In the genomic region with DNA sequence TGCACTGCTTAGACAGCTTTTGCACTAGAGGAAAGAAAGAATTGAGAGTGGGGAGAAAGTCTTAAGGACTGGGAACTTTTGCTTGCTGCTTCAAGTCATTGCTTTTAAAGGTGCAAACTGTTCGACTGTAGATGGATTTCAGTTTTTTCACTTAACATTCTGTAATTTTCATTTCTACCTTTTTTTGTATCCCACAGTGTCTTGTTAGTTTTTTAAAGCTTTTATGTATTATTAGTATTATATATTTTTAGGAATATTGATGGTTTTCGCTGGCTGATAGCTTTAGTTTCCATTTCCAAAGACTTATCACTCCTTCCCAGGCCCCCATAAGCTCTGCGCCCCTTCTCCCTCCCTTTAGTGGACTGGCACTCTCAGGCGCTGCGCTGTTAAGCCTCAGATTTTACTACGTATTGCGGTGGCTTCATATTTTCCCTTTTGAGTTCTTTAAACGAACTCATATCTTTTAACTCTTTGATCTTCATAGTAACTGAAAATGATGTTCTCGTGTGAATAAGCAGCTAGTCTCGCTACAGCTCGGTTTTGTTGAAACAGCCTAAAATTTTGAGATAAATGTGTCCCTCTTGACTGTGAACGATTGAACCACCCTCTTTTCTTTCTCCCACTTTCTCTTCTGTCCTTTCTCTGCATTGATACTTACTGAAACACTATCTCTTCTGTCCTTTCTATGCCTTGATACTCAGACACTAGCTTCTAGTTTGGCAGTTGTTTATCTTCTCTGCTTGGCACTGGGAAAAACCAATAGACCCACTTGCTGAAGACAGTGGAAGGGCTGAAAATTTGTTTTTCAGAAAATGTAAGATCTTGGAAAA, we compare ENCODE assay signal across 1 cellular context.
A peak's percentile ranks its signal among the peaks of the same experiment; 100 is the strongest.
TF ChIP-seq lines count a peak whose summit lies in the region.

No MANE protein-coding gene starts in this region.

TF ChIP-seq in H1, 55 proteins besides CTCF, POLR2A, EP300 and RAD21:
- TF ChIP-seq PHF8 (conservative IDR thresholded peaks at IDR 0.05; ENCODE audit: low read depth, low read length) (0 out of 2 replicates have a peak, but pooled peaks have one; percentile 14), FOSL1 (IDR thresholded peaks at IDR 0.05; ENCODE audit: insufficient read depth, low read depth, low read length) (no peak)
